8 cellular contexts compared by ENCODE assay signal in genomic region chr17:28746611-28747045, GRCh38. TPM values are rescaled to one million over a fixed set of nuclear protein-coding genes. Genes with fewer than 3 reads are reported as not detected.
DNase-seq lines count a peak whose midpoint lies in the region; ATAC-seq and TF ChIP-seq lines count a peak whose summit lies in the region.

No MANE protein-coding gene starts in this region.

- H3K27me3 Mint-ChIP-seq in activated naive CD8-positive, alpha-beta T cell treated with anti-CD3 and anti-CD28 coated beads, Interleukin-2, amount 50 U/mL, for 24 hours: no peaks in the 10 kb centered on the region

- no peak for TF ChIP-seq CTCF in AG10803 (conservative IDR thresholded peaks at IDR 0.05; ENCODE audit: low read length)
- TF ChIP-seq CTCF in IMR-90 (conservative IDR thresholded peaks at IDR 0.05; ENCODE audit: low read depth, low read length): no peak
- no peak for TF ChIP-seq CTCF in thyroid gland (IDR thresholded peaks at IDR 0.05)

- DNase-seq in AG10803 (ENCODE audit: low read depth): no peak
- no peak for DNase-seq in IMR-90
- DNase-seq in activated naive CD8-positive, alpha-beta T cell treated with anti-CD3 and anti-CD28 coated beads, Interleukin-2, amount 50 U/mL, for 24 hours: no peak
- peak; percentile 69 for DNase-seq in left lobe of liver (ENCODE audit: low spot score)
- peak; percentile 77 to 88 for DNase-seq in thyroid gland
- no peak for DNase-seq in stimulated activated CD4-positive, alpha-beta T cell treated with anti-CD3 and anti-CD28 coated beads, Interleukin-2, amount 100 ng/mL, for 24 hours
- no peak for DNase-seq in COLO829 (ENCODE audit: low spot score)

- H3K4me3 ChIP-seq in AG10803 (ENCODE audit: low read length) (peak overlapping the region; percentile 88), IMR-90 (ENCODE audit: insufficient read depth, low read depth, low read length) (no peak overlapping the region), thyroid gland (replicated peaks in 1 of 3) (peak overlapping the region in 1 of 3 donors; percentile 99)

- H3K23ac ChIP-seq in IMR-90 (ENCODE audit: low read depth, low read length): no peak overlapping the region

- no peaks in the 10 kb centered on the region for H3K9me3 Mint-ChIP-seq in activated naive CD8-positive, alpha-beta T cell treated with anti-CD3 and anti-CD28 coated beads, Interleukin-2, amount 50 U/mL, for 24 hours

- H4K5ac ChIP-seq in IMR-90 (ENCODE audit: low read depth, low read length): no peak overlapping the region

- dilution Hi-C loops in IMR-90 (cut with HindIII; ENCODE audit: low sequenced_read_pairs, unreplicated experiment): no loop called here

- no peaks in the 10 kb centered on the region for H3K9me3 ChIP-seq in IMR-90 (ENCODE audit: control insufficient read depth, insufficient read depth, low read length)
- no peaks in the 10 kb centered on the region for H3K9me3 ChIP-seq in thyroid gland

- no peak overlapping the region for H2BK20ac ChIP-seq in IMR-90 (ENCODE audit: low read depth, low read length)

- peak overlapping the region; percentile 27; the same call in 1 of the 2 replicates for H2AK5ac ChIP-seq in IMR-90 (ENCODE audit: low read depth, low read length)

- H3K4me1 ChIP-seq in IMR-90 (ENCODE audit: control insufficient read depth, insufficient read depth, low read length) (peaks cover 16% of the 10 kb centered on the region), thyroid gland (peaks cover 44 to 60% of the 10 kb centered on the region in 2 donors)

- 0 out of 2 replicates have a peak overlapping the region, but pooled peaks have one; percentile 0 for H3K9ac ChIP-seq in IMR-90 (ENCODE audit: low read depth, low read length)

- no peaks in the 10 kb centered on the region for H3K27me3 ChIP-seq in IMR-90 (ENCODE audit: control insufficient read depth, insufficient read depth, low read length)
- H3K27me3 ChIP-seq in thyroid gland: no peaks in the 10 kb centered on the region

- BruUV-seq in IMR-90 (replicated peaks; lab: Mats Ljungman, UMichigan): no TSS peak

- H3K36me3 ChIP-seq in IMR-90 (ENCODE audit: control insufficient read depth, insufficient read depth, low read length) (peaks cover 49% of the 10 kb centered on the region), thyroid gland (peaks cover 22 to 26% of the 10 kb centered on the region in 2 donors)

- H2BK15ac ChIP-seq in IMR-90 (ENCODE audit: low read depth, low read length): no peak overlapping the region

- H3K4me1 Mint-ChIP-seq in activated naive CD8-positive, alpha-beta T cell treated with anti-CD3 and anti-CD28 coated beads, Interleukin-2, amount 50 U/mL, for 24 hours: peaks cover 51% of the 10 kb centered on the region

- POLR2A ChIA-PET in IMR-90 (lab: Charles Lee; ENCODE audit: unreplicated experiment): interaction anchor here (0.6 to 1.1 kb wide), 2 partner anchors 20 to 1995 kb away, joined by 3 read pairs; no protein-coding TSS in a partner anchor

- no peak overlapping the region for H2BK120ac ChIP-seq in IMR-90 (ENCODE audit: low read depth, low read length)

- no peak overlapping the region for H3K27ac ChIP-seq in IMR-90 (ENCODE audit: insufficient read depth, low read length)
- peak overlapping the region; percentile 91 to 99 (median 95) for H3K27ac ChIP-seq in thyroid gland

- TF ChIP-seq POLR2A in IMR-90 (IDR thresholded peaks at IDR 0.05; ENCODE audit: low read depth, low read length): 0 out of 2 replicates have a peak, but pooled peaks have one; percentile 1
- no peak for TF ChIP-seq POLR2A in thyroid gland (IDR thresholded peaks at IDR 0.05)

- H3K36me3 Mint-ChIP-seq in activated naive CD8-positive, alpha-beta T cell treated with anti-CD3 and anti-CD28 coated beads, Interleukin-2, amount 50 U/mL, for 24 hours (ENCODE audit: low read depth): peaks cover 41% of the 10 kb centered on the region

- peak overlapping the region; percentile 92 for H3K4me3 Mint-ChIP-seq in activated naive CD8-positive, alpha-beta T cell treated with anti-CD3 and anti-CD28 coated beads, Interleukin-2, amount 50 U/mL, for 24 hours

- peaks cover 73% of the 10 kb centered on the region for H4K20me1 ChIP-seq in IMR-90 (ENCODE audit: insufficient read depth, low read length)

- no peak overlapping the region for H3K14ac ChIP-seq in IMR-90 (replicated peaks; ENCODE audit: low read depth, low read length)

- H3K56ac ChIP-seq in IMR-90 (ENCODE audit: extremely low read depth, insufficient read depth, low read length): no peak overlapping the region

- WGBS in IMR-90 (ENCODE audit: extremely low coverage in 2 of 2, insufficient read length in 1 of 2), 2 experiments: no CpG with 5 or more reads among the region's 5 CpGs
- 18 to 29% methylated on average over 4 to 5 of the region's 5 CpGs for WGBS in thyroid gland, 2 donors

- intact Hi-C loops in IMR-90 (cut with micrococcal nuclease): no loop called here
- intact Hi-C loops in thyroid gland (cut with DNase I): no loop called here

- ATAC-seq in IMR-90 (ENCODE audit: low read depth): no peak
- no peak for ATAC-seq in activated naive CD8-positive, alpha-beta T cell treated with anti-CD3 and anti-CD28 coated beads, Interleukin-2, amount 50 U/mL, for 24 hours
- peak; percentile 15 for ATAC-seq in left lobe of liver
- ATAC-seq in GM18519 (IDR thresholded peaks at IDR 0.05; ENCODE audit: low FRiP score, unreplicated experiment): no peak

- CTCF ChIA-PET in IMR-90 (lab: Yijun Ruan, JAX): interaction anchor here (1.1 to 5.4 kb wide), 2 partner anchors 17 to 19 kb away, joined by 3 to 60 read pairs; partner anchors contain the start of genes NEK8 and TLCD1

- peak overlapping the region; percentile 87; the same call in 1 of the 2 replicates for H3K4me2 ChIP-seq in IMR-90 (ENCODE audit: low read depth, low read length)

- peak overlapping the region; percentile 13 for H2BK5ac ChIP-seq in IMR-90 (ENCODE audit: low read depth, low read length, poor library complexity, severe bottlenecking)

- in situ Hi-C loops in IMR-90 (cut with MboI; ENCODE audit: low sequenced_read_pairs): no loop called here

- H3K4ac ChIP-seq in IMR-90 (ENCODE audit: low read depth, low read length): peak overlapping the region; percentile 27; the same call in 1 of the 2 replicates

- peaks cover 15 to 70% of the 10 kb centered on the region in 2 experiments for H3K79me1 ChIP-seq in IMR-90 (ENCODE audit: low read depth in 1 of 2, low read length in 2 of 2)

- no peak overlapping the region for H4K91ac ChIP-seq in IMR-90 (ENCODE audit: insufficient read depth, low read depth, low read length)

- H2AK9ac ChIP-seq in IMR-90 (replicated peaks; ENCODE audit: low read depth, low read length, poor library complexity): peak overlapping the region; percentile 99

- no peak overlapping the region for H3K18ac ChIP-seq in IMR-90 (ENCODE audit: low read depth, low read length)

- H4K8ac ChIP-seq in IMR-90 (ENCODE audit: low read depth in 2 of 2, low read length in 2 of 2): no peak overlapping the region

- H2AFZ ChIP-seq in IMR-90 (replicated peaks; ENCODE audit: low read length, poor library complexity): no peak overlapping the region

- H3K9me1 ChIP-seq in IMR-90 (ENCODE audit: insufficient read depth, low read length): peaks cover 13% of the 10 kb centered on the region; the same call in 1 of the 2 replicates

- TF ChIP-seq RAD21 in IMR-90 (IDR thresholded peaks at IDR 0.05; ENCODE audit: low read length): no peak

- H3K27ac Mint-ChIP-seq in activated naive CD8-positive, alpha-beta T cell treated with anti-CD3 and anti-CD28 coated beads, Interleukin-2, amount 50 U/mL, for 24 hours: peak overlapping the region; percentile 56

TF ChIP-seq in IMR-90, 13 proteins besides CTCF, POLR2A, EP300 and RAD21 (continues in another document):
- TF ChIP-seq ELK1 (IDR thresholded peaks at IDR 0.05; ENCODE audit: borderline replicate concordance, low read depth, low read length): no peak

RNA-seq across cellular contexts. Expression of gene TRAF4, which starts 2.8 kb away (rescaled TPM):
- total RNA-seq in IMR-90 (2012; rRNA removed): 27.5 and 36.9 TPM in 2 replicates
- polyA plus RNA-seq in IMR-90 (2012; rRNA removed): 63.2 and 75.6 TPM in 2 replicates
- 51.5 and 75.6 TPM in 2 replicates for polyA plus RNA-seq in IMR-90 (2012; cell fraction: cytosol; rRNA removed)
- polyA plus RNA-seq in IMR-90 (2012; cell fraction: nucleus; rRNA removed; ENCODE audit: low replicate concordance): 310 and 764 TPM in 2 replicates
- total RNA-seq in left lobe of liver: 49.0 TPM
- total RNA-seq in thyroid gland: 10 to 100 TPM; 33.3 to 64.3 (median 44.3) TPM

RNA-seq across cellular contexts. Expression of gene NEK8, which starts 18.0 kb away (rescaled TPM):
- 3.1 and 5.2 TPM in 2 replicates for total RNA-seq in IMR-90 (2012; rRNA removed)
- 4.1 and 4.6 TPM in 2 replicates for polyA plus RNA-seq in IMR-90 (2012; rRNA removed)
- 2.6 and 5.8 TPM in 2 replicates for polyA plus RNA-seq in IMR-90 (2012; cell fraction: cytosol; rRNA removed)
- 14.0 and 18.2 TPM in 2 replicates for polyA plus RNA-seq in IMR-90 (2012; cell fraction: nucleus; rRNA removed; ENCODE audit: low replicate concordance)
- total RNA-seq in left lobe of liver: 3.2 TPM
- total RNA-seq in thyroid gland: 10 to 100 TPM in 1 of 4 donors, 1 to 10 TPM in 3; 3.9 to 14.0 (median 8.1) TPM

RNA-seq across cellular contexts. Expression of gene TLCD1, which starts 20.6 kb away (rescaled TPM):
- total RNA-seq in IMR-90 (2012; rRNA removed): 3.6 and 3.9 TPM in 2 replicates
- polyA plus RNA-seq in IMR-90 (2012; rRNA removed): 8.7 and 9.3 TPM in 2 replicates
- polyA plus RNA-seq in IMR-90 (2012; cell fraction: cytosol; rRNA removed): 5.9 and 14.1 TPM in 2 replicates
- polyA plus RNA-seq in IMR-90 (2012; cell fraction: nucleus; rRNA removed; ENCODE audit: low replicate concordance): 3.7 and 5.6 TPM in 2 replicates
- total RNA-seq in left lobe of liver: 4.8 TPM
- 10 to 100 TPM in 1 of 4 donors, 1 to 10 TPM in 3; 1.6 to 21.4 (median 5.1) TPM for total RNA-seq in thyroid gland

RNA-seq across cellular contexts. Expression of gene RPL23A, which starts 26.8 kb away (rescaled TPM):
- 572 and 596 TPM in 2 replicates for total RNA-seq in IMR-90 (2012; rRNA removed)
- 958 and 1,004 TPM in 2 replicates for polyA plus RNA-seq in IMR-90 (2012; rRNA removed)
- polyA plus RNA-seq in IMR-90 (2012; cell fraction: cytosol; rRNA removed): 180 and 421 TPM in 2 replicates
- 47.7 and 402 TPM in 2 replicates for polyA plus RNA-seq in IMR-90 (2012; cell fraction: nucleus; rRNA removed; ENCODE audit: low replicate concordance)
- total RNA-seq in left lobe of liver: 346 TPM
- 100 to 1,000 TPM; 181 to 750 (median 443) TPM for total RNA-seq in thyroid gland

RNA-seq across cellular contexts. Expression of gene RAB34, which starts 29.0 kb away (rescaled TPM):
- total RNA-seq in IMR-90 (2012; rRNA removed) (304 and 351 TPM in 2 replicates), left lobe of liver (4.9 TPM), thyroid gland (100 to 1,000 TPM; 136 to 186 (median 159) TPM)
- 374 and 387 TPM in 2 replicates for polyA plus RNA-seq in IMR-90 (2012; rRNA removed)
- polyA plus RNA-seq in IMR-90 (2012; cell fraction: cytosol; rRNA removed): 274 and 575 TPM in 2 replicates
- 417 and 521 TPM in 2 replicates for polyA plus RNA-seq in IMR-90 (2012; cell fraction: nucleus; rRNA removed; ENCODE audit: low replicate concordance)

Comparison
In these comparisons a context has a peak if more than half of its experiments do, and no peak if none do; other contexts are left out.
1. DNase-seq: peak in left lobe of liver (single experiment) and thyroid gland (2 of 2); none in AG10803 (single experiment), IMR-90 (single experiment), activated naive CD8-positive, alpha-beta T cell treated with anti-CD3 and anti-CD28 coated beads, Interleukin-2, amount 50 U/mL, for 24 hours (single experiment), stimulated activated CD4-positive, alpha-beta T cell treated with anti-CD3 and anti-CD28 coated beads, Interleukin-2, amount 100 ng/mL, for 24 hours (0 of 2) and COLO829 (single experiment).